Comparison of ENCODE assay signal across 7 cellular contexts in genomic region chr5:112503749-112504501, GRCh38.
DNase-seq lines count a peak whose midpoint lies in the region; TF ChIP-seq lines count a peak whose summit lies in the region.
"Not testable (repeated sequence)": the region's sequence is repeated elsewhere in the genome, so short reads cannot be mapped to it uniquely, and the experiment has no call there.

No MANE protein-coding gene starts in this region.

- H3K27ac ChIP-seq in endodermal cell (ENCODE audit: low read depth, low read length); trophoblast cell (ENCODE audit: low read depth, low read length): not testable (repeated sequence)

- not testable (repeated sequence) for H3K27me3 ChIP-seq in Caco-2 (replicated peaks; ENCODE audit: control insufficient read depth, insufficient read depth, low read length); endodermal cell (ENCODE audit: control insufficient read depth, insufficient read depth, low read length, poor library complexity, severe bottlenecking); trophoblast cell (ENCODE audit: insufficient read depth, low read length)

- H3K79me1 ChIP-seq in trophoblast cell (ENCODE audit: low read length) = not testable (repeated sequence)

- H3K14ac ChIP-seq in trophoblast cell (ENCODE audit: low read length) = not testable (repeated sequence)

- not testable (repeated sequence) for H3K36me3 Mint-ChIP-seq in Caco-2 (ENCODE audit: insufficient read depth, unreplicated experiment); endodermal cell (ENCODE audit: low read depth)

- TF ChIP-seq CTCF in Caco-2 (IDR thresholded peaks at IDR 0.05; ENCODE audit: insufficient read depth in 1 of 2, low read depth in 1 of 2, low read length in 1 of 2, severe bottlenecking in 1 of 2, unreplicated experiment in 1 of 2); endodermal cell (conservative IDR thresholded peaks at IDR 0.05): not testable (repeated sequence)

- H3K9me3 Mint-ChIP-seq in Caco-2 (ENCODE audit: unreplicated experiment) = not testable (repeated sequence)
- H3K9me3 Mint-ChIP-seq in endodermal cell = peaks cover 43% of the 10 kb centered on the region

- not testable (repeated sequence) for H3K79me2 ChIP-seq in trophoblast cell (ENCODE audit: control insufficient read depth, insufficient read depth, low read length, poor library complexity)

- not testable (repeated sequence) for H2AK5ac ChIP-seq in trophoblast cell (ENCODE audit: low read length)

- not testable (repeated sequence) for H3K9ac ChIP-seq in endodermal cell (ENCODE audit: extremely low read depth, low read length, poor library complexity, severe bottlenecking); trophoblast cell (ENCODE audit: low read length)

- not testable (repeated sequence) for H3K4me3 Mint-ChIP-seq in Caco-2 (ENCODE audit: unreplicated experiment); endodermal cell

- CTCF ChIA-PET in Caco-2 (lab: Charles Lee) = interaction anchor here (0.6 kb wide), 1 partner anchor 14 kb away, joined by 3 read pairs; no protein-coding TSS in a partner anchor

- not testable (repeated sequence) for H3K4me2 ChIP-seq in trophoblast cell (ENCODE audit: low read length)

- H4K91ac ChIP-seq in trophoblast cell (ENCODE audit: low read depth, low read length) = not testable (repeated sequence)

- not testable (repeated sequence) for H3K18ac ChIP-seq in trophoblast cell (ENCODE audit: low read length)

- H4K12ac ChIP-seq in trophoblast cell (ENCODE audit: low read depth, low read length) = not testable (repeated sequence)

- not testable (repeated sequence) for H3K9me3 ChIP-seq in Caco-2; endodermal cell (ENCODE audit: control insufficient read depth, low read length); trophoblast cell (ENCODE audit: insufficient read depth, low read depth, low read length)

- not testable (repeated sequence) for H3K27ac Mint-ChIP-seq in Caco-2 (ENCODE audit: unreplicated experiment); endodermal cell

- H3K4me1 ChIP-seq in Caco-2; endodermal cell (ENCODE audit: control insufficient read depth, insufficient read depth, low read length); trophoblast cell (ENCODE audit: control insufficient read depth in 1 of 2, insufficient read depth in 2 of 2, low read length in 2 of 2): not testable (repeated sequence)

- H2BK12ac ChIP-seq in trophoblast cell (ENCODE audit: low read length) = not testable (repeated sequence)

- not testable (repeated sequence) for H2BK5ac ChIP-seq in trophoblast cell (ENCODE audit: low read depth, low read length, poor library complexity)

- DNase-seq in Caco-2 (peak; percentile 39 to 52), H4 (ENCODE audit: low spot score) (peak; percentile 34), NCI-H2029 (lab: John Stamatoyannopoulos, UW) (peak; percentile 19), SIG-M5 treated with dmso at 0.1 percent for 504 hours (lab: John Stamatoyannopoulos, UW; ENCODE audit: unreplicated experiment) (peak; percentile 38), endodermal cell (peak; percentile 61), left kidney (ENCODE audit: low read depth, low spot score) (peak; percentile 8)
- not testable (repeated sequence) for DNase-seq in trophoblast cell

- H3K4me1 Mint-ChIP-seq in Caco-2 (ENCODE audit: low read depth, unreplicated experiment); endodermal cell: not testable (repeated sequence)

- H3K23ac ChIP-seq in trophoblast cell (ENCODE audit: low read length) = not testable (repeated sequence)

- peak overlapping the region; percentile 17 for H2AFZ ChIP-seq in trophoblast cell (ENCODE audit: insufficient read depth, low read length, poor library complexity)

- not testable (repeated sequence) for BruUV-seq in Caco-2 (replicated peaks; lab: Mats Ljungman, UMichigan)

- not testable (repeated sequence) for H2BK120ac ChIP-seq in trophoblast cell (ENCODE audit: insufficient read depth, low read length, poor library complexity)

- peak overlapping the region; percentile 49 for H4K8ac ChIP-seq in trophoblast cell (ENCODE audit: low read depth, low read length)

- H3K36me3 ChIP-seq in Caco-2 (ENCODE audit: control insufficient read depth, insufficient read depth, low read length); endodermal cell (ENCODE audit: control insufficient read depth, insufficient read depth, low read length); trophoblast cell (ENCODE audit: control insufficient read depth in 1 of 2, insufficient read depth in 2 of 2, low read length in 2 of 2): not testable (repeated sequence)

- POLR2A ChIA-PET in Caco-2 (lab: Charles Lee) = not testable (repeated sequence)

- 87 to 95% methylated on average over 6 to 8 of the region's 8 CpGs for WGBS in endodermal cell (ENCODE audit: insufficient coverage in 1 of 2, insufficient read length in 1 of 2), 2 experiments
- WGBS in trophoblast cell (ENCODE audit: extremely low coverage, insufficient coverage, insufficient read length) = no CpG with 5 or more reads among the region's 8 CpGs

- peaks cover 11% of the 10 kb centered on the region for H3K27me3 Mint-ChIP-seq in Caco-2 (ENCODE audit: insufficient read depth, unreplicated experiment)
- not testable (repeated sequence) for H3K27me3 Mint-ChIP-seq in endodermal cell (ENCODE audit: insufficient read depth)

- H3K4me3 ChIP-seq in Caco-2 (ENCODE audit: low read depth, low read length); endodermal cell (ENCODE audit: low read length); trophoblast cell (ENCODE audit: low read depth, low read length): not testable (repeated sequence)

- intact Hi-C loops in Caco-2 (cut with micrococcal nuclease; ENCODE audit: unreplicated experiment) = not testable (repeated sequence)

- H3K4ac ChIP-seq in trophoblast cell (ENCODE audit: low read depth, low read length) = not testable (repeated sequence)
